In the genomic region with DNA sequence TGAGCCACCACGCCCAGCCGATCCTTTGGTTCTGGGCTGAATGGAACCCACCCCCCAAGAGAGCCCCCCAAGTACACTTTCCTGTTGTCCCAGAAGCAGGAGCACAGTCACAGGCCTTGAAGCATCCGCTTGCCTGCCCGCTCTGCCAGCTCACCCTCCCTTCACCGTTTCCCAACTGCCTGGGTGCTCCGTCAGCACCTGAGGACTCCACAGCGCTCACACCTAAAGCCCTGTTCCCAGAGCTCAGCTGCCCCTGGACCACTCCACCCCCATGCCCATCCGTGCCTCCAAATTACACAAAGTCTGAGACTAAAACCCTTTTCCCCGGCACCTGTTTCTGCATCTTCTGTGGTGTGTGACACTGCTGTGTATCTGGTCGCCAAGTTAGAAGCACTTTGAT, we compare ENCODE assay signal across 16 cellular contexts. TPM values are rescaled to one million over a fixed set of nuclear protein-coding genes. Genes with fewer than 3 reads are reported as not detected.
A peak's percentile ranks its signal among the peaks of the same experiment; 100 is the strongest.
DNase-seq lines count a peak whose midpoint lies in the region; ATAC-seq, FAIRE-seq and TF ChIP-seq lines count a peak whose summit lies in the region.
"Had no signal": no experiment of that assay in that cellular context is flagged by ENCODE, and none has a peak within 500 bp of the region (broad histone marks: within the 10 kb centered on the region; RNA-seq: fewer than 3 reads in every experiment).

No MANE protein-coding gene starts in this region.

- CTCF ChIA-PET in activated CD8-positive, alpha-beta T cell treated with anti-CD3 and anti-CD28 coated beads, Interleukin-2, amount 10 ng/mL, durations not matched to agents 7 days and 5 days (lab: Charles Lee), result interaction anchor here (1.6 kb wide), 1 partner anchor 138 kb away, joined by 4 read pairs; no protein-coding TSS in a partner anchor
- CTCF ChIA-PET in activated CD8-positive, alpha-beta T cell treated with anti-CD3 and anti-CD28 coated beads for 36 hours (lab: Charles Lee), result interaction anchor here (1.8 kb wide), 1 partner anchor 43 kb away, joined by 5 read pairs; no protein-coding TSS in a partner anchor
- CTCF ChIA-PET in WTC11 (lab: Charles Lee), result interaction anchor here (1.1 to 2.0 kb wide), 2 partner anchors 39 to 191 kb away, joined by 4 to 13 read pairs; no protein-coding TSS in a partner anchor

- DNase-seq in activated CD8-positive, alpha-beta T cell treated with anti-CD3 and anti-CD28 coated beads, Interleukin-2, amount 10 ng/mL, durations not matched to agents 7 days and 5 days, result no peak
- no peak for DNase-seq in activated CD8-positive, alpha-beta T cell treated with anti-CD3 and anti-CD28 coated beads for 36 hours
- no peak for DNase-seq in WTC11 (ENCODE audit: low spot score)
- peak; percentile 36 for DNase-seq in islet precursor cell
- no peak for DNase-seq in progenitor cell of endocrine pancreas (ENCODE audit: low spot score, unreplicated experiment)
- no peak for DNase-seq in RCC 7860 (ENCODE audit: low spot score)
- DNase-seq in NCI-H1092 treated with DMSO at 0.1 percent for 48 hours (lab: John Stamatoyannopoulos, UW), result no peak
- DNase-seq: Karpas-422, MM.1S, NCI-H1930, NCI-H2171, NCI-H446 treated with DMSO at 0.1 percent for 48 hours, NCI-H82 had no signal

- H3K4me3 Mint-ChIP-seq in activated CD8-positive, alpha-beta T cell treated with anti-CD3 and anti-CD28 coated beads, Interleukin-2, amount 10 ng/mL, durations not matched to agents 7 days and 5 days, result no peak overlapping the region
- H3K4me3 Mint-ChIP-seq in activated CD8-positive, alpha-beta T cell treated with anti-CD3 and anti-CD28 coated beads for 36 hours, result no peak overlapping the region
- H3K4me3 Mint-ChIP-seq in WTC11 (no peak overlapping the region), progenitor cell of endocrine pancreas (ENCODE audit: low read depth) (no peak overlapping the region)

- H3K9me3 Mint-ChIP-seq in activated CD8-positive, alpha-beta T cell treated with anti-CD3 and anti-CD28 coated beads, Interleukin-2, amount 10 ng/mL, durations not matched to agents 7 days and 5 days (ENCODE audit: insufficient read depth), result no peaks in the 10 kb centered on the region
- no peaks in the 10 kb centered on the region for H3K9me3 Mint-ChIP-seq in activated CD8-positive, alpha-beta T cell treated with anti-CD3 and anti-CD28 coated beads for 36 hours
- H3K9me3 Mint-ChIP-seq in WTC11 (no peaks in the 10 kb centered on the region), progenitor cell of endocrine pancreas (ENCODE audit: low read depth) (no peaks in the 10 kb centered on the region)

- peaks cover 3% of the 10 kb centered on the region for H3K36me3 Mint-ChIP-seq in activated CD8-positive, alpha-beta T cell treated with anti-CD3 and anti-CD28 coated beads, Interleukin-2, amount 10 ng/mL, durations not matched to agents 7 days and 5 days (ENCODE audit: low read depth)
- H3K36me3 Mint-ChIP-seq in activated CD8-positive, alpha-beta T cell treated with anti-CD3 and anti-CD28 coated beads for 36 hours (ENCODE audit: low read depth), result peaks cover under 1% of the 10 kb centered on the region
- H3K36me3 Mint-ChIP-seq in WTC11, result peaks cover 9% of the 10 kb centered on the region
- H3K36me3 Mint-ChIP-seq in progenitor cell of endocrine pancreas (ENCODE audit: insufficient read depth), result peaks cover 9% of the 10 kb centered on the region

- no peaks in the 10 kb centered on the region for H3K4me1 Mint-ChIP-seq in activated CD8-positive, alpha-beta T cell treated with anti-CD3 and anti-CD28 coated beads, Interleukin-2, amount 10 ng/mL, durations not matched to agents 7 days and 5 days (ENCODE audit: low read depth)
- no peaks in the 10 kb centered on the region for H3K4me1 Mint-ChIP-seq in activated CD8-positive, alpha-beta T cell treated with anti-CD3 and anti-CD28 coated beads for 36 hours (ENCODE audit: low read depth)
- H3K4me1 Mint-ChIP-seq in WTC11 (0 out of 2 replicates have a peak, but pooled peaks cover 2% of the 10 kb centered on the region), progenitor cell of endocrine pancreas (ENCODE audit: low read depth) (peaks cover 2% of the 10 kb centered on the region)

- POLR2A ChIA-PET in activated CD8-positive, alpha-beta T cell treated with anti-CD3 and anti-CD28 coated beads, Interleukin-2, amount 10 ng/mL, durations not matched to agents 7 days and 5 days (lab: Charles Lee), result no interaction called here
- POLR2A ChIA-PET in activated CD8-positive, alpha-beta T cell treated with anti-CD3 and anti-CD28 coated beads for 36 hours (lab: Charles Lee), result no interaction called here
- POLR2A ChIA-PET in WTC11 (lab: Charles Lee), result no interaction called here

- H3K27ac Mint-ChIP-seq in activated CD8-positive, alpha-beta T cell treated with anti-CD3 and anti-CD28 coated beads, Interleukin-2, amount 10 ng/mL, durations not matched to agents 7 days and 5 days, result peak overlapping the region; percentile 12
- no peak overlapping the region for H3K27ac Mint-ChIP-seq in activated CD8-positive, alpha-beta T cell treated with anti-CD3 and anti-CD28 coated beads for 36 hours
- H3K27ac Mint-ChIP-seq in WTC11 (peak overlapping the region; percentile 74), progenitor cell of endocrine pancreas (peak overlapping the region; percentile 78)

- no peak for TF ChIP-seq CTCF in activated CD8-positive, alpha-beta T cell treated with anti-CD3 and anti-CD28 coated beads for 36 hours (IDR thresholded peaks at IDR 0.05)
- TF ChIP-seq CTCF in WTC11 (IDR thresholded peaks at IDR 0.05), result no peak
- no peak for TF ChIP-seq CTCF in progenitor cell of endocrine pancreas (IDR thresholded peaks at IDR 0.05; ENCODE audit: unreplicated experiment)

- no peak for ATAC-seq in activated CD8-positive, alpha-beta T cell treated with anti-CD3 and anti-CD28 coated beads, Interleukin-2, amount 10 ng/mL, durations not matched to agents 7 days and 5 days
- ATAC-seq in activated CD8-positive, alpha-beta T cell treated with anti-CD3 and anti-CD28 coated beads for 36 hours, result no peak
- ATAC-seq in WTC11, result no peak
- no peak for ATAC-seq in GM19395 (IDR thresholded peaks at IDR 0.05; ENCODE audit: unreplicated experiment)
- ATAC-seq: Panc1 had no signal

- no peak for FAIRE-seq in RCC 7860 (lab: Jason Lieb, UNC)
- FAIRE-seq: H54 had no signal

- H3K27me3 Mint-ChIP-seq in activated CD8-positive, alpha-beta T cell treated with anti-CD3 and anti-CD28 coated beads, Interleukin-2, amount 10 ng/mL, durations not matched to agents 7 days and 5 days (ENCODE audit: low read depth), result no peaks in the 10 kb centered on the region
- no peaks in the 10 kb centered on the region for H3K27me3 Mint-ChIP-seq in activated CD8-positive, alpha-beta T cell treated with anti-CD3 and anti-CD28 coated beads for 36 hours
- no peaks in the 10 kb centered on the region for H3K27me3 Mint-ChIP-seq in WTC11 (ENCODE audit: low read depth)
- H3K27me3 Mint-ChIP-seq in progenitor cell of endocrine pancreas, result no peaks in the 10 kb centered on the region

- intact Hi-C loops in activated CD8-positive, alpha-beta T cell treated with anti-CD3 and anti-CD28 coated beads for 36 hours (cut with micrococcal nuclease), result no loop called here

TF ChIP-seq in WTC11, 78 proteins besides CTCF, POLR2A, EP300 and RAD21:
- TF ChIP-seq NFE2L1 (CRISPR knock-in tag; IDR thresholded peaks at IDR 0.05) (no peak), JUN (CRISPR knock-in tag; IDR thresholded peaks at IDR 0.05) (no peak), TEAD4 (CRISPR knock-in tag; IDR thresholded peaks at IDR 0.05) (no peak)

RNA-seq across cellular contexts. Expression of a gene that starts 44.3 kb away (rescaled TPM):
- total RNA-seq in activated CD8-positive, alpha-beta T cell treated with anti-CD3 and anti-CD28 coated beads, Interleukin-2, amount 10 ng/mL, durations not matched to agents 7 days and 5 days, result 10 to 100 TPM; 28.9 to 31.0 TPM
- total RNA-seq in activated CD8-positive, alpha-beta T cell treated with anti-CD3 and anti-CD28 coated beads for 36 hours, result 10 to 100 TPM; 39.1 to 40.2 TPM
- 8.2 to 11.2 TPM (median 9.6 TPM) in 3 replicates for total RNA-seq in WTC11 (2021)
- total RNA-seq in progenitor cell of endocrine pancreas, result 26.3 and 26.6 TPM in 2 replicates
